ENCODE assay signal across 9 cellular contexts in the genomic region with DNA sequence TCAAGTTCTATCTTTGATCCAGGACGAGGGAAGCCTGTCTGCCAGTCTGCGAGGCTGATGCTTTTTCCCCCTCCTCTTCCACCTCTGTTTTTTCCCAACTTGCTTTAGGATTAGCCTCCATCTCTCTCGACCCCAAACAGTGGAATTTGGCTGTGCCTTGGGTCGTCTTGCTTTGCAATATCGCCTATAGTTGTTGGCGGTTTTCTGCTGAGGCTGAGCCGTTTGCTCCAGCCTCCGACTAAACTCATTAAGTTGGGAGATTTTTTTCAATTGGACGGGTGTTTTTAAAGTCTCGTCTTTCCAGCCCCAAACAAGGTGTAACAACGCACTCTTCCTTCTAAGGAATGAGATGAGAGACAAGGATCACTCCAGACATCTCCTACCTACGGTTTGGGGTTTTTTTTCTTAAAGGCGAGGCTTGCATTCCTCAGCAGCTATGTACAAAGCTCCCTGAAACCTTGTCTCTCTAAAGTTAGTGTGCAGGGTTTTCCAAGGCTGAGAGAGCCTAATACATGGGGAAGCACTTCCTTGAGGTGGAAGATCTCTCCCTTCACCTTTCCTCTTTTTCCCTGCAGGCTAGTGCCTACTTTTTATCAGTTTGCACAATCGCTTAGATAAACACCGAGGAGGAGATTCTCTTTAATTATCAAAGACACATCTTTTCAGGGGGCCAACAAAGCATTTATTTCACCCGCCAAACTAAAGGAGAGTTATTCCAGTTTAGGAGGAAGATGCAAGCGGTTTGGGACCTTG. TPM values are rescaled to one million over a fixed set of nuclear protein-coding genes. Genes with fewer than 3 reads are reported as not detected.
DNase-seq lines count a peak whose midpoint lies in the region; ATAC-seq and TF ChIP-seq lines count a peak whose summit lies in the region.
"Had no signal": no experiment of that assay in that cellular context is flagged by ENCODE, and none has a peak within 500 bp of the region (broad histone marks: within the 10 kb centered on the region; RNA-seq: fewer than 3 reads in every experiment).

No MANE protein-coding gene starts in this region.

- 6 to 16% methylated on average over 17 of the region's 17 CpGs for WGBS in heart right ventricle, 2 donors
- WGBS in mesenchymal stem cell, result 2% methylated on average over 12 of the region's 17 CpGs

- no peaks in the 10 kb centered on the region for H3K79me1 ChIP-seq in mesenchymal stem cell (replicated peaks; ENCODE audit: low read length, poor library complexity, severe bottlenecking)

- no peak for ATAC-seq in heart right ventricle
- ATAC-seq in left cardiac atrium, result no peak

- H3K4me1 Mint-ChIP-seq in T-helper 2 cell treated with Interferon-gamma antibody and Interleukin-4, amounts not matched to agents 5 μg/mL and 100 μg/mL, for 36 hours (ENCODE audit: low read depth), result peaks cover 7% of the 10 kb centered on the region
- H3K4me1 Mint-ChIP-seq in CD14-positive monocyte, result peaks cover 16% of the 10 kb centered on the region

- H3K27ac Mint-ChIP-seq in T-helper 2 cell treated with Interferon-gamma antibody and Interleukin-4, amounts not matched to agents 5 μg/mL and 100 μg/mL, for 36 hours, result no peak overlapping the region
- H3K27ac Mint-ChIP-seq in CD14-positive monocyte, result no peak overlapping the region

- no peaks in the 10 kb centered on the region for H3K36me3 ChIP-seq in heart right ventricle
- no peaks in the 10 kb centered on the region for H3K36me3 ChIP-seq in mesenchymal stem cell (ENCODE audit: control insufficient read depth in 1 of 2, insufficient read depth in 2 of 2, low read depth in 1 of 2, low read length in 2 of 2)
- no peaks in the 10 kb centered on the region for H3K36me3 ChIP-seq in vagina

- H3K4me3 ChIP-seq in heart right ventricle (peak overlapping the region; percentile 36 to 83 (median 69)), mesenchymal stem cell (ENCODE audit: insufficient read depth in 1 of 2, low read depth in 1 of 2, low read length in 2 of 2) (peak overlapping the region; percentile 77 to 83), vagina (peak overlapping the region; percentile 64 to 71)

- peak overlapping the region; percentile 6 for H2BK15ac ChIP-seq in mesenchymal stem cell (ENCODE audit: low read depth, poor library complexity, severe bottlenecking)

- H3K9me3 Mint-ChIP-seq in T-helper 2 cell treated with Interferon-gamma antibody and Interleukin-4, amounts not matched to agents 5 μg/mL and 100 μg/mL, for 36 hours, result no peaks in the 10 kb centered on the region
- H3K9me3 Mint-ChIP-seq in CD14-positive monocyte, result peaks cover 7 to 33% (median 18%) of the 10 kb centered on the region in 7 donors

- peaks cover 88% of the 10 kb centered on the region for H3K27me3 Mint-ChIP-seq in T-helper 2 cell treated with Interferon-gamma antibody and Interleukin-4, amounts not matched to agents 5 μg/mL and 100 μg/mL, for 36 hours (ENCODE audit: low read depth)
- H3K27me3 Mint-ChIP-seq in CD14-positive monocyte (ENCODE audit: low read depth in 3 of 3), result peaks cover 90 to 99% (median 95%) of the 10 kb centered on the region in 3 donors

- DNase-seq in heart right ventricle (no peak), left cardiac atrium (no peak), cerebellar cortex (ENCODE audit: low spot score) (peak; percentile 53), mesenchymal stem cell (peak; percentile 61), vagina (ENCODE audit: extremely low spot score in 2 of 2) (no peak), CD14-positive monocyte (ENCODE audit: low spot score) (no peak)
- DNase-seq in T-helper 2 cell treated with Interferon-gamma antibody and Interleukin-4, amounts not matched to agents 5 μg/mL and 100 μg/mL, for 36 hours (ENCODE audit: low spot score), result no peak
- no peak for DNase-seq in stimulated activated CD4-positive, alpha-beta T cell treated with anti-CD3 and anti-CD28 coated beads, Interleukin-1b, Interleukin-23, amount 100 ng/mL, for 48 hours
- DNase-seq: activated effector memory CD4-positive, alpha-beta T cell treated with Interleukin-2 at 50 U/mL for 16 hours had no signal

- no peaks in the 10 kb centered on the region for H3K36me3 Mint-ChIP-seq in T-helper 2 cell treated with Interferon-gamma antibody and Interleukin-4, amounts not matched to agents 5 μg/mL and 100 μg/mL, for 36 hours (ENCODE audit: low read depth)
- H3K36me3 Mint-ChIP-seq in CD14-positive monocyte, result peaks cover 6 to 17% of the 10 kb centered on the region in 2 donors

- no peak overlapping the region for H3K4me3 Mint-ChIP-seq in T-helper 2 cell treated with Interferon-gamma antibody and Interleukin-4, amounts not matched to agents 5 μg/mL and 100 μg/mL, for 36 hours
- H3K4me3 Mint-ChIP-seq in CD14-positive monocyte, result peak overlapping the region in 1 of 2 donors; percentile 88

- H3K14ac ChIP-seq in mesenchymal stem cell (ENCODE audit: low read length in 2 of 2), result no peak overlapping the region

- H4K8ac ChIP-seq in mesenchymal stem cell (ENCODE audit: low read length), result peak overlapping the region; percentile 70

- H2BK12ac ChIP-seq in mesenchymal stem cell (ENCODE audit: low read length in 2 of 2), result peak overlapping the region; percentile 29 to 49

- H3K9ac ChIP-seq in mesenchymal stem cell (ENCODE audit: low read length), result peak overlapping the region; percentile 99

- H3K27me3 ChIP-seq in heart right ventricle, result peaks cover 0 to 98% (median 68%) of the 10 kb centered on the region in 7 donors
- H3K27me3 ChIP-seq in mesenchymal stem cell (ENCODE audit: control insufficient read depth in 1 of 2, insufficient read depth in 1 of 2, low read length in 2 of 2), result no peaks in the 10 kb centered on the region
- no peaks in the 10 kb centered on the region for H3K27me3 ChIP-seq in vagina

- peak overlapping the region; percentile 46 to 94 for H3K4ac ChIP-seq in mesenchymal stem cell (ENCODE audit: low read depth in 1 of 2, low read length in 2 of 2)

- H3K4me2 ChIP-seq in mesenchymal stem cell (ENCODE audit: low read length, poor library complexity, severe bottlenecking), result peak overlapping the region; percentile 72

- H2BK5ac ChIP-seq in mesenchymal stem cell (ENCODE audit: low read depth, low read length, poor library complexity, severe bottlenecking), result peak overlapping the region; percentile 94

- TF ChIP-seq CTCF in heart right ventricle (IDR thresholded peaks at IDR 0.05) (no peak), vagina (IDR thresholded peaks at IDR 0.05) (no peak), CD14-positive monocyte (IDR thresholded peaks at IDR 0.05) (no peak)

- intact Hi-C loops in heart right ventricle (cut with DNase I), result loop anchor here in 5 of 10 donors (5.0 to 10.0 kb wide), 8 partner anchors 483 to 1651 kb away; no protein-coding TSS in a partner anchor
- intact Hi-C loops in left cardiac atrium (cut with DNase I), result loop anchor here in 1 of 2 donors (10.0 kb wide), 1 partner anchor 1061 kb away; no protein-coding TSS in a partner anchor
- intact Hi-C loops in vagina (cut with DNase I), result loop anchor here (10.0 kb wide), 3 partner anchors 481 to 1301 kb away; no protein-coding TSS in a partner anchor
- intact Hi-C loops in CD14-positive monocyte (cut with micrococcal nuclease), result no loop called here

- H3K4me1 ChIP-seq in heart right ventricle (peaks cover 2 to 50% (median 17%) of the 10 kb centered on the region in 9 donors), mesenchymal stem cell (ENCODE audit: control insufficient read depth, insufficient read depth, low read depth, low read length) (peaks cover 23% of the 10 kb centered on the region), vagina (peaks cover 31% of the 10 kb centered on the region)

- H2AFZ ChIP-seq in mesenchymal stem cell (ENCODE audit: low read depth, low read length), result no peak overlapping the region

- peak overlapping the region; percentile 75 to 98 for H3K18ac ChIP-seq in mesenchymal stem cell (ENCODE audit: low read depth in 1 of 2, low read length in 2 of 2)

- H3K9me3 ChIP-seq in heart right ventricle (no peaks in the 10 kb centered on the region), mesenchymal stem cell (ENCODE audit: control insufficient read depth, low read length) (no peaks in the 10 kb centered on the region), vagina (no peaks in the 10 kb centered on the region)

- peak overlapping the region; percentile 43 for H4K91ac ChIP-seq in mesenchymal stem cell (ENCODE audit: low read length)

- TF ChIP-seq POLR2A in vagina (IDR thresholded peaks at IDR 0.05), result no peak

- H3K27ac ChIP-seq in heart right ventricle (peak overlapping the region; percentile 37 to 90 (median 84)), mesenchymal stem cell (ENCODE audit: low read length, poor library complexity, severe bottlenecking) (peak overlapping the region; percentile 97), vagina (peak overlapping the region; percentile 94)

- H2BK120ac ChIP-seq in mesenchymal stem cell (ENCODE audit: low read depth, low read length), result peak overlapping the region; percentile 69

- H2AK5ac ChIP-seq in mesenchymal stem cell (ENCODE audit: low read length, severe bottlenecking), result peak overlapping the region; percentile 79

- H3K23ac ChIP-seq in mesenchymal stem cell (ENCODE audit: low read length in 2 of 2), result peak overlapping the region in 1 of 2 experiments; percentile 40

RNA-seq across cellular contexts. Expression of gene NR2F2, which starts 4.7 kb away (rescaled TPM):
- 10 to 100 TPM in 8 of 10 donors, 1 to 10 TPM in 2; 8.2 to 31.7 (median 14.3) TPM for total RNA-seq in heart right ventricle
- polyA plus RNA-seq in heart right ventricle, result 10 to 100 TPM; 21.1 to 22.9 TPM
- total RNA-seq in left cardiac atrium, result 10 to 100 TPM; 41.2 to 43.5 TPM
- 117 TPM for polyA plus RNA-seq in mesenchymal stem cell (2013, experiment 1 of 2)
- 115 TPM for polyA plus RNA-seq in mesenchymal stem cell (2013, experiment 2 of 2)
- 39.8 TPM for total RNA-seq in vagina
- not detected for polyA plus RNA-seq in CD14-positive monocyte

Comparison
In these comparisons a context has a peak if more than half of its experiments do, and no peak if none do; other contexts are left out.
1. DNase-seq: peak in cerebellar cortex (single experiment) and mesenchymal stem cell (single experiment); none in heart right ventricle (0 of 2), left cardiac atrium (single experiment), vagina (0 of 2), T-helper 2 cell treated with Interferon-gamma antibody and Interleukin-4, amounts not matched to agents 5 μg/mL and 100 μg/mL, for 36 hours (single experiment), stimulated activated CD4-positive, alpha-beta T cell treated with anti-CD3 and anti-CD28 coated beads, Interleukin-1b, Interleukin-23, amount 100 ng/mL, for 48 hours (single experiment) and CD14-positive monocyte (single experiment).
2. Peak in every context shown above with its lines, with median percentiles within 50 percentile points of each other: H3K27ac ChIP-seq and H3K4me3 ChIP-seq.